ENCODE assay signal across 11 cellular contexts in the genomic region with DNA sequence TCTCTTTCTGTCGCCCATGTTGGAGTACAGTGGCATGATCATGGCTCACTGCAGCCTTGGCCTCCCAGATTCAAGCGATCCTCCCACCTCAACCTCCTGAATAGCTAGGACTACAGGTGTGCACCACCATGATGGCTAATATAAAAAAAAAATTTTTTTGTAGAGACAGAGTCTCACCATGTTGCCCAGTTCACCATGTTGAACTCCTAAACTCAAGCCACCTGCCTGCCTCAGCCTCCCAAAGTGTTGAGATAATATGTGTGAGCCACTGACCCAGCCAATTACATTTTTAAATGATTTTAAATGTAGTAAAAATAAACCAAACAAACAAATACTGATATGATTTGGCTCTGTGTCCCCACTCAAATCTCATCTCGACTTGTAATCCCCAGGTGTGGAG.
"Had no signal": no experiment of that assay in that cellular context is flagged by ENCODE, and none has a peak within 500 bp of the region (broad histone marks: within the 10 kb centered on the region; RNA-seq: fewer than 3 reads in every experiment).

No MANE protein-coding gene starts in this region.

- FAIRE-seq: H1, H54 had no signal

- H2AFZ ChIP-seq: GM23248, GM23338 had no signal

- DNase-seq: GM23248, GOT3, H7, H9, HCEC 1CT, HFFc6 had no signal

- H3K4me3 Mint-ChIP-seq: GM23338, H9, HFFc6 had no signal

- ATAC-seq: GM23338, HCT116 had no signal

- H3K9me3 ChIP-seq: HAP-1 had no signal

- H3K27ac ChIP-seq: GM23248 had no signal

- H3K27ac Mint-ChIP-seq: GM23338, H9, HFFc6 had no signal

- H3K4me2 ChIP-seq: GM23338 had no signal

- H3K36me3 ChIP-seq: HAP-1 had no signal

- H3K4me3 ChIP-seq: GM23248, GM23338, HAP-1 had no signal
